Comparison of ENCODE assay signal across 15 cellular contexts in the genomic region with DNA sequence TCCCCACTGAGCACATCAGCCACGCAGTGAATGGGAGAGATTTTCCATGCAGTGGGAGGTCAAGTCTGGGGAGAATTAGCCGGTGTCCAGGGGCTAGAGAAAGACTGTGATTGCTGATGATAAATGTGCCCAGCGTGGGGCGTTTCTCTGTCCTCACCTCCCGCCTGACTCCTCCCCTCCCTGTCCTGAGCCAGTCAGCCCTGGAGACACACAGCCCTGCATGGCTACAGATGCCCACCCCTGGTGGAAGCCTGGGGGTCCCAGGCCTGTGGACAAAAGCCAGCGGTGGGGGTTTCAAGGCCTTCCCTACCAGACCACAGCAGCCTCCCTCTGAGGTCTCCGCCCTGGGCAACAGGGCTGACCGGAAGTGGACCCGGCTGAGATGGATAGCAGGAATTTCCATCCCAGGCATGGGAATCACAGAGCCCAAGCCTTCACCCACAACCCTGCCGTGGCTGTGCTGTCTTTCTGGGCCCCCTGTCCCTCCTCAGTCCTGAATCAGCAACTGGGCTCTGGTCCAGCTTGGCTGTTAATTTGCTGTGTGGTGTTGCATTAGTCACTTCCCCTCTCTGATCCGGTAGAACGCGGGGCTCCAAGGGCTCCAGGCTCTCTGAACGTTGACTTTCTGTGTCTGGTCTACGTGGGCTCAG. TPM values are rescaled to one million over a fixed set of nuclear protein-coding genes. Genes with fewer than 3 reads are reported as not detected.
DNase-seq lines count a peak whose midpoint lies in the region; ATAC-seq and TF ChIP-seq lines count a peak whose summit lies in the region.
"Had no signal": no experiment of that assay in that cellular context is flagged by ENCODE, and none has a peak within 500 bp of the region (broad histone marks: within the 10 kb centered on the region; RNA-seq: fewer than 3 reads in every experiment).

No MANE protein-coding gene starts in this region.

- H3K4me3 Mint-ChIP-seq in chondrocyte (ENCODE audit: unreplicated experiment) (no peak overlapping the region), nephron (no peak overlapping the region)
- H3K4me3 Mint-ChIP-seq: activated CD4-positive, alpha-beta T cell treated with anti-CD3 and anti-CD28 coated beads, Interleukin-2, amount 10 ng/mL, durations not matched to agents 7 days and 5 days; stimulated activated naive B cell treated with anti-CD40 and anti-IgM and Interleukin-4, amounts not matched to agents 10 μg/mL and 1 μg/mL and 100 μg/mL, for 72 hours had no signal

- no peaks in the 10 kb centered on the region for H3K27me3 Mint-ChIP-seq in chondrocyte (ENCODE audit: low read depth)
- no peaks in the 10 kb centered on the region for H3K27me3 Mint-ChIP-seq in nephron (ENCODE audit: low read depth)

- H3K27me3 ChIP-seq in MG63 = no peaks in the 10 kb centered on the region

- TF ChIP-seq CTCF in chondrocyte (IDR thresholded peaks at IDR 0.05) (no peak), nephron (IDR thresholded peaks at IDR 0.05; ENCODE audit: unreplicated experiment in 3 of 3) (no peak)

- DNase-seq in EH (ENCODE audit: low read depth) (peak; percentile 88), MG63 (peak; percentile 79), chondrocyte (ENCODE audit: low spot score) (no peak), NCI-H526 treated with DMSO at 0.1 percent for 48 hours (lab: John Stamatoyannopoulos, UW) (no peak), NCI-H1436 treated with DMSO at 0.1 percent for 48 hours (lab: John Stamatoyannopoulos, UW) (no peak)
- DNase-seq: activated CD4-positive, alpha-beta T cell treated with anti-CD3 and anti-CD28 coated beads, Interleukin-2, amount 10 ng/mL, durations not matched to agents 7 days and 5 days; activated effector memory CD4-positive, alpha-beta T cell treated with anti-CD3 and anti-CD28 coated beads, Interleukin-2, amount 50 U/mL, for 16 hours; Calu3; NCI-H748 treated with DMSO at 0.1 percent for 48 hours; stimulated activated naive B cell treated with anti-CD40 and anti-IgM and Interleukin-4, amounts not matched to agents 10 μg/mL and 1 μg/mL and 100 μg/mL, for 72 hours had no signal

- H3K9me3 Mint-ChIP-seq in chondrocyte (ENCODE audit: low read depth) = no peaks in the 10 kb centered on the region
- no peaks in the 10 kb centered on the region for H3K9me3 Mint-ChIP-seq in nephron
- H3K9me3 Mint-ChIP-seq: activated CD4-positive, alpha-beta T cell treated with anti-CD3 and anti-CD28 coated beads, Interleukin-2, amount 10 ng/mL, durations not matched to agents 7 days and 5 days; stimulated activated naive B cell treated with anti-CD40 and anti-IgM and Interleukin-4, amounts not matched to agents 10 μg/mL and 1 μg/mL and 100 μg/mL, for 72 hours had no signal

- H3K9me3 ChIP-seq in MG63 = no peaks in the 10 kb centered on the region

- H3K36me3 Mint-ChIP-seq in chondrocyte (ENCODE audit: low read depth) = no peaks in the 10 kb centered on the region
- H3K36me3 Mint-ChIP-seq in nephron (ENCODE audit: low read depth) = peaks cover 5% of the 10 kb centered on the region
- H3K36me3 Mint-ChIP-seq: stimulated activated naive B cell treated with anti-CD40 and anti-IgM and Interleukin-4, amounts not matched to agents 10 μg/mL and 1 μg/mL and 100 μg/mL, for 72 hours had no signal

- H3K4me1 Mint-ChIP-seq in chondrocyte (ENCODE audit: low read depth) = peaks cover 55% of the 10 kb centered on the region
- peaks cover 47% of the 10 kb centered on the region for H3K4me1 Mint-ChIP-seq in nephron

- H3K4me3 ChIP-seq in MG63 = no peak overlapping the region
- H3K4me3 ChIP-seq: GM12878 had no signal

- ATAC-seq in GM18870 (IDR thresholded peaks at IDR 0.05; ENCODE audit: unreplicated experiment) (no peak), HG02970 (IDR thresholded peaks at IDR 0.05; ENCODE audit: low FRiP score, unreplicated experiment) (no peak)
- ATAC-seq: GM12878; left lobe of liver; stimulated activated naive B cell treated with anti-CD40 and anti-IgM and Interleukin-4, amounts not matched to agents 10 μg/mL and 1 μg/mL and 100 μg/mL, for 72 hours had no signal

- no peaks in the 10 kb centered on the region for H3K36me3 ChIP-seq in MG63

- H3K27ac Mint-ChIP-seq in chondrocyte (ENCODE audit: unreplicated experiment) (peak overlapping the region; percentile 49), nephron (peak overlapping the region; percentile 30 to 82 (median 60))
- H3K27ac Mint-ChIP-seq: activated CD4-positive, alpha-beta T cell treated with anti-CD3 and anti-CD28 coated beads, Interleukin-2, amount 10 ng/mL, durations not matched to agents 7 days and 5 days; stimulated activated naive B cell treated with anti-CD40 and anti-IgM and Interleukin-4, amounts not matched to agents 10 μg/mL and 1 μg/mL and 100 μg/mL, for 72 hours had no signal

RNA-seq across cellular contexts. Expression of a gene that starts 46.8 kb away (rescaled TPM):
- 0.92 TPM in 1 of 2 replicates, not detected in the other for total RNA-seq in MG63 (2014; rRNA removed; shearing (Covaris generic); ENCODE audit: low replicate concordance)
- total RNA-seq in chondrocyte = 2.4 to 3.8 TPM (median 2.7 TPM) in 3 replicates

RNA-seq across cellular contexts. Expression of a gene that starts 59.9 kb away (rescaled TPM):
- 8.0 and 11.4 TPM in 2 replicates for total RNA-seq in MG63 (2014; rRNA removed; shearing (Covaris generic); ENCODE audit: low replicate concordance)
- total RNA-seq in chondrocyte = 36.4 to 61.1 TPM (median 57.9 TPM) in 3 replicates
- total RNA-seq: activated CD4-positive, alpha-beta T cell treated with anti-CD3 and anti-CD28 coated beads, Interleukin-2, amount 10 ng/mL, durations not matched to agents 7 days and 5 days had no signal

Comparison
In these comparisons a context has a peak if more than half of its experiments do, and no peak if none do; other contexts are left out.
1. DNase-seq: peak in EH (single experiment) and MG63 (single experiment); none in chondrocyte (single experiment), NCI-H526 treated with DMSO at 0.1 percent for 48 hours (single experiment) and NCI-H1436 treated with DMSO at 0.1 percent for 48 hours (single experiment).